ENCODE assay signal across 11 cellular contexts in genomic region chr13:39364797-39365468, GRCh38.
DNase-seq lines count a peak whose midpoint lies in the region; ATAC-seq and TF ChIP-seq lines count a peak whose summit lies in the region.
"Had no signal": no experiment of that assay in that cellular context is flagged by ENCODE, and none has a peak within 500 bp of the region (broad histone marks: within the 10 kb centered on the region; RNA-seq: fewer than 3 reads in every experiment).

No MANE protein-coding gene starts in this region.

- H3K4me3 ChIP-seq in right atrium auricular region (no peak overlapping the region), SK-N-SH (ENCODE audit: low read depth in 2 of 2, low read length in 1 of 2) (no peak overlapping the region), transverse colon (no peak overlapping the region)

- no peak overlapping the region for H3K27ac ChIP-seq in right atrium auricular region
- no peak overlapping the region for H3K27ac ChIP-seq in SK-N-SH (ENCODE audit: low read depth in 2 of 2, low read length in 1 of 2)
- no peak overlapping the region for H3K27ac ChIP-seq in transverse colon

- H3K4me1 ChIP-seq in right atrium auricular region (peaks cover 0 to 18% of the 10 kb centered on the region in 2 donors), SK-N-SH (ENCODE audit: control insufficient read depth in 1 of 2, insufficient read depth in 2 of 2, low read depth in 1 of 2, low read length in 1 of 2) (peaks cover 0 to 20% of the 10 kb centered on the region in 2 experiments; a peak in 1 of 4 replicates), transverse colon (peaks cover 0 to 4% (median 0%) of the 10 kb centered on the region in 4 donors)

- TF ChIP-seq POLR2A in transverse colon (IDR thresholded peaks at IDR 0.05), result no peak

- no peaks in the 10 kb centered on the region for H3K9me3 ChIP-seq in right atrium auricular region
- H3K9me3 ChIP-seq in SK-N-SH, result no peaks in the 10 kb centered on the region
- H3K9me3 ChIP-seq in transverse colon, result no peaks in the 10 kb centered on the region

- H3K4me2 ChIP-seq in SK-N-SH, result no peak overlapping the region

- no peak for TF ChIP-seq RAD21 in SK-N-SH (IDR thresholded peaks at IDR 0.05; ENCODE audit: low read length)

- H4K20me1 ChIP-seq in SK-N-SH (ENCODE audit: insufficient read depth), result no peaks in the 10 kb centered on the region

- H3F3A ChIP-seq in SK-N-SH (replicated peaks; ENCODE audit: insufficient read depth), result no peaks in the 10 kb centered on the region

- TF ChIP-seq CTCF in right atrium auricular region (IDR thresholded peaks at IDR 0.05) (no peak), SK-N-SH (IDR thresholded peaks at IDR 0.05) (no peak), transverse colon (IDR thresholded peaks at IDR 0.05) (no peak)

- H3K9me2 ChIP-seq in SK-N-SH, result no peaks in the 10 kb centered on the region

- H3K27me3 ChIP-seq in right atrium auricular region (no peaks in the 10 kb centered on the region), SK-N-SH (ENCODE audit: insufficient read depth) (no peaks in the 10 kb centered on the region), transverse colon (no peaks in the 10 kb centered on the region)

- no peak for DNase-seq in Right ventricle myocardium superior
- no peak for DNase-seq in right atrium auricular region (ENCODE audit: low spot score)
- DNase-seq in SK-N-SH, result no peak
- no peak for DNase-seq in left ventricle myocardium superior
- no peak for DNase-seq in NCI-H1417 treated with DMSO at 0.1 percent for 48 hours (lab: John Stamatoyannopoulos, UW)
- no peak for DNase-seq in transverse colon
- no peak for DNase-seq in H4 (ENCODE audit: low spot score)
- DNase-seq: C1 segment of cervical spinal cord, MV-4-11, natural killer cell had no signal

- no peak for TF ChIP-seq EP300 in SK-N-SH (IDR thresholded peaks at IDR 0.05; ENCODE audit: borderline replicate concordance in 1 of 2, low read depth in 1 of 2, low read length in 1 of 2)
- no peak for TF ChIP-seq EP300 in transverse colon (IDR thresholded peaks at IDR 0.05; ENCODE audit: low read depth)

- no peaks in the 10 kb centered on the region for H3K79me2 ChIP-seq in SK-N-SH (ENCODE audit: insufficient read depth)

- POLR2A ChIA-PET in SK-N-SH (lab: Yijun Ruan, JAX), result no interaction called here

- H2AFZ ChIP-seq in SK-N-SH (ENCODE audit: low read depth), result no peak overlapping the region

- intact Hi-C loops in Right ventricle myocardium superior (cut with DNase I), result no loop called here
- intact Hi-C loops in left ventricle myocardium superior (cut with micrococcal nuclease), result no loop called here
- intact Hi-C loops in transverse colon (cut with DNase I; ENCODE audit: low total_unique reads), result no loop called here

- ATAC-seq in Right ventricle myocardium superior (ENCODE audit: poor library complexity), result peak; percentile 48
- ATAC-seq in left ventricle myocardium superior, result peak; percentile 55
- no peak for ATAC-seq in GM18520 (IDR thresholded peaks at IDR 0.05; ENCODE audit: unreplicated experiment)
- ATAC-seq: natural killer cell had no signal

- no peaks in the 10 kb centered on the region for H3K36me3 ChIP-seq in right atrium auricular region
- H3K36me3 ChIP-seq in SK-N-SH (replicated peaks in 1 of 2; ENCODE audit: control insufficient read depth in 1 of 2, insufficient read depth in 2 of 2, low read length in 1 of 2), result no peaks in the 10 kb centered on the region
- no peaks in the 10 kb centered on the region for H3K36me3 ChIP-seq in transverse colon

- in situ Hi-C loops in transverse colon (cut with MboI; ENCODE audit: low pct_ligation_motif_present in 1 of 4, low pct_unique_long_range_greater_than_20kb in 1 of 4, low sequenced_read_pairs in 3 of 4), result no loop called here

- H3K9ac ChIP-seq in SK-N-SH, result no peak overlapping the region

- CTCF ChIA-PET in SK-N-SH (lab: Yijun Ruan, JAX), result interaction anchor here (0.7 to 1.6 kb wide), 2 partner anchors 31 to 33 kb away, joined by 3 read pairs; no protein-coding TSS in a partner anchor

- WGBS in SK-N-SH (ENCODE audit: low lambda C conversion rate), result 83% methylated on average over 5 of the region's 5 CpGs
- 76 to 79% methylated on average over 5 of the region's 5 CpGs for WGBS in transverse colon (ENCODE audit: low coverage in 1 of 2), 2 donors

TF ChIP-seq in SK-N-SH, 30 proteins besides CTCF, POLR2A, EP300 and RAD21:
- no peak for TF ChIP-seq FOSL2 (IDR thresholded peaks at IDR 0.05; ENCODE audit: borderline replicate concordance, low read depth)
- 0 out of 2 replicates have a peak, but pooled peaks have one; percentile 13 for TF ChIP-seq TCF12 (IDR thresholded peaks at IDR 0.05)
TF ChIP-seq in SK-N-SH: peak in this region for 1.
